Comparison of ENCODE assay signal across 12 cellular contexts in genomic region chr22:37749831-37750595, GRCh38. TPM values are rescaled to one million over a fixed set of nuclear protein-coding genes. Genes with fewer than 3 reads are reported as not detected.
DNase-seq lines count a peak whose midpoint lies in the region; ATAC-seq and TF ChIP-seq lines count a peak whose summit lies in the region.
"Had no signal": no experiment of that assay in that cellular context is flagged by ENCODE, and none has a peak within 500 bp of the region (broad histone marks: within the 10 kb centered on the region; RNA-seq: fewer than 3 reads in every experiment).

No MANE protein-coding gene starts in this region.

- H3K36me3 ChIP-seq in spleen, result peaks cover 0 to 43% (median 11%) of the 10 kb centered on the region in 6 donors

- intact Hi-C loops in spleen (cut with DNase I; ENCODE audit: low total_unique reads), result no loop called here

- ATAC-seq in GM18867 (IDR thresholded peaks at IDR 0.05; ENCODE audit: unreplicated experiment) (no peak), HG03342 (IDR thresholded peaks at IDR 0.05; ENCODE audit: unreplicated experiment) (no peak), HG02870 (IDR thresholded peaks at IDR 0.05; ENCODE audit: unreplicated experiment) (no peak)

- no peak for TF ChIP-seq CTCF in choroid plexus epithelial cell (conservative IDR thresholded peaks at IDR 0.05; ENCODE audit: low read depth, low read length)
- no peak for TF ChIP-seq CTCF in spleen (IDR thresholded peaks at IDR 0.05 in 8 of 11, conservative IDR thresholded peaks at IDR 0.05 in 3 of 11)

- peaks cover 44 to 92% (median 81%) of the 10 kb centered on the region in 6 donors for H3K4me1 ChIP-seq in spleen

- no peak for TF ChIP-seq POLR2A in spleen (IDR thresholded peaks at IDR 0.05)

- H3K27ac ChIP-seq in spleen, result peak overlapping the region; percentile 51 to 98 (median 94)

- H3K9me3 ChIP-seq in spleen, result no peaks in the 10 kb centered on the region

- WGBS in spleen, 5 donors, result 65 to 78% (median 76%) methylated on average over 11 to 16 of the region's 16 CpGs

- H3K4me3 ChIP-seq in choroid plexus epithelial cell (ENCODE audit: low read depth, low read length) (no peak overlapping the region), spleen (no peak overlapping the region)

- DNase-seq in HPDE6-E6E7 (ENCODE audit: extremely low spot score), result peak; percentile 55
- DNase-seq in choroid plexus epithelial cell (ENCODE audit: low read depth), result peak; percentile 68
- peak; percentile 81 for DNase-seq in iris pigment epithelial cell (ENCODE audit: low read depth)
- no peak for DNase-seq in spleen
- DNase-seq in hippocampal formation (lab: John Stamatoyannopoulos, UW), result no peak
- DNase-seq: activated CD4-positive, alpha-beta T cell treated with anti-CD3 and anti-CD28 coated beads for 48 hours; amygdala; DND-41; MV-4-11 had no signal

- no peaks in the 10 kb centered on the region for H3K27me3 ChIP-seq in spleen (replicated peaks in 1 of 7)

RNA-seq across cellular contexts. Expression of gene TRIOBP, which starts 53.2 kb away (rescaled TPM):
- total RNA-seq in spleen, result 100 to 1,000 TPM in 5 of 7 donors, 10 to 100 TPM in 2; 69.9 to 151 (median 106) TPM
- 10 to 100 TPM; 24.6 to 62.0 (median 34.2) TPM for polyA plus RNA-seq in spleen

RNA-seq across cellular contexts. Expression of gene GCAT, which starts 57.7 kb away (rescaled TPM):
- 1 to 10 TPM in 5 of 7 donors, under 1 TPM in 1, not detected in 1; 0.94 to 2.2 (median 1.7) TPM for total RNA-seq in spleen
- 1 to 10 TPM; 1.7 to 3.9 (median 1.9) TPM for polyA plus RNA-seq in spleen

Comparison
In these comparisons a context has a peak if more than half of its experiments do, and no peak if none do; other contexts are left out.
1. DNase-seq: peak in HPDE6-E6E7 (single experiment), choroid plexus epithelial cell (single experiment) and iris pigment epithelial cell (single experiment); none in spleen (single experiment) and hippocampal formation (0 of 2).